Comparison of ENCODE assay signal across 9 cellular contexts in genomic region chr15:44193651-44194396, GRCh38. TPM values are rescaled to one million over a fixed set of nuclear protein-coding genes. Genes with fewer than 3 reads are reported as not detected.
DNase-seq lines count a peak whose midpoint lies in the region; ATAC-seq, FAIRE-seq and TF ChIP-seq lines count a peak whose summit lies in the region.
"Had no signal": no experiment of that assay in that cellular context is flagged by ENCODE, and none has a peak within 500 bp of the region (broad histone marks: within the 10 kb centered on the region; RNA-seq: fewer than 3 reads in every experiment).

No MANE protein-coding gene starts in this region.

- H3K4me1 ChIP-seq in HepG2 (ENCODE audit: insufficient read depth, low read length) (peaks cover 24% of the 10 kb centered on the region), right lobe of liver (peaks cover 0 to 13% (median 3%) of the 10 kb centered on the region in 4 donors), ectodermal cell (ENCODE audit: control insufficient read depth, insufficient read depth, low read length) (no peaks in the 10 kb centered on the region), OCI-LY7 (ENCODE audit: insufficient read depth, low read length, poor library complexity, severe bottlenecking) (peaks cover 3% of the 10 kb centered on the region)

- no peak for ATAC-seq in HepG2
- no peak for ATAC-seq in right lobe of liver

- no peaks in the 10 kb centered on the region for H3K9me3 ChIP-seq in HepG2 (ENCODE audit: low read length)
- H3K9me3 ChIP-seq in right lobe of liver: no peaks in the 10 kb centered on the region
- H3K9me3 ChIP-seq in ectodermal cell (ENCODE audit: control insufficient read depth, low read length): no peaks in the 10 kb centered on the region
- no peaks in the 10 kb centered on the region for H3K9me3 ChIP-seq in OCI-LY7 (ENCODE audit: low read length)

- BruUV-seq in HepG2 (replicated peaks; lab: Mats Ljungman, UMichigan) (TSS peak; percentile 68), OCI-LY7 (replicated peaks; lab: Mats Ljungman, UMichigan) (no TSS peak)

- intact Hi-C loops in HepG2 (cut with micrococcal nuclease; ENCODE audit: unreplicated experiment) (no loop called here), right lobe of liver (cut with DNase I) (no loop called here), OCI-LY7 (cut with micrococcal nuclease; ENCODE audit: unreplicated experiment) (no loop called here)

- TF ChIP-seq CTCF in HepG2 (CRISPR knock-in tag; IDR thresholded peaks at IDR 0.05): no peak
- no peak for TF ChIP-seq CTCF in right lobe of liver (IDR thresholded peaks at IDR 0.05)
- TF ChIP-seq CTCF in OCI-LY7 (conservative IDR thresholded peaks at IDR 0.05; ENCODE audit: low read length): no peak

- H2AFZ ChIP-seq in HepG2 (ENCODE audit: low read length) (no peak overlapping the region), OCI-LY7 (ENCODE audit: low read length) (no peak overlapping the region)

- H3K27ac ChIP-seq in HepG2 (ENCODE audit: extremely low read length, insufficient read depth, low read length) (no peak overlapping the region), right lobe of liver (no peak overlapping the region), ectodermal cell (ENCODE audit: insufficient read depth, low read depth, low read length, poor library complexity, severe bottlenecking) (no peak overlapping the region), OCI-LY7 (ENCODE audit: low read depth, low read length, poor library complexity, severe bottlenecking) (no peak overlapping the region)

- H3K79me2 ChIP-seq in HepG2 (ENCODE audit: insufficient read depth, low read length) (no peaks in the 10 kb centered on the region), OCI-LY7 (ENCODE audit: insufficient read depth, low read depth, low read length) (no peaks in the 10 kb centered on the region)

- POLR2A ChIA-PET in HepG2 (lab: Yijun Ruan, JAX): no interaction called here
- POLR2A ChIA-PET in OCI-LY7 (lab: Charles Lee): no interaction called here

- no peak overlapping the region for H3K9ac ChIP-seq in HepG2 (ENCODE audit: insufficient read depth, low read depth, low read length)

- H4K20me1 ChIP-seq in HepG2 (ENCODE audit: insufficient read depth, low read length): no peaks in the 10 kb centered on the region
- no peaks in the 10 kb centered on the region for H4K20me1 ChIP-seq in OCI-LY7 (ENCODE audit: insufficient read depth, low read length)

- no peaks in the 10 kb centered on the region for H3K9me2 ChIP-seq in OCI-LY7 (ENCODE audit: insufficient read depth, low read length)

- TF ChIP-seq POLR2A in HepG2 (IDR thresholded peaks at IDR 0.05; ENCODE audit: insufficient read depth in 1 of 2, low read depth in 2 of 2, low read length in 2 of 2) (no peak), right lobe of liver (IDR thresholded peaks at IDR 0.05) (no peak)

- H3K27me3 ChIP-seq in HepG2 (ENCODE audit: control insufficient read depth in 1 of 2, insufficient read depth in 2 of 2, low read length in 2 of 2): peaks cover 0 to 18% of the 10 kb centered on the region in 2 experiments; a peak in 2 of 5 replicates
- peaks cover 0 to 32% of the 10 kb centered on the region in 2 donors for H3K27me3 ChIP-seq in right lobe of liver
- peaks cover 37% of the 10 kb centered on the region for H3K27me3 ChIP-seq in ectodermal cell (ENCODE audit: control insufficient read depth, insufficient read depth, low read length, poor library complexity, severe bottlenecking)

- H3K4me2 ChIP-seq in HepG2 (ENCODE audit: low read depth, low read length): peak overlapping the region; percentile 75; the same call in 1 of the 2 replicates
- no peak overlapping the region for H3K4me2 ChIP-seq in OCI-LY7 (ENCODE audit: low read length)

- TF ChIP-seq EP300 in HepG2 (IDR thresholded peaks at IDR 0.05; ENCODE audit: low read depth in 2 of 2, low read length in 2 of 2): no peak
- no peak for TF ChIP-seq EP300 in HepG2 (CRISPR knock-in tag; IDR thresholded peaks at IDR 0.05; ENCODE audit: borderline replicate concordance)

- in situ Hi-C loops in HepG2 (cut with HindIII; ENCODE audit: extremely low pct_ligation_motif_present, low pct_unique_long_range_greater_than_20kb): no loop called here

- FAIRE-seq in HepG2 (lab: Jason Lieb, UNC) (no peak), RCC 7860 (lab: Jason Lieb, UNC) (no peak)
- FAIRE-seq: endometrium had no signal

- peak overlapping the region; percentile 15 to 72 (median 27); a peak in 3 of 6 replicates for H3K4me3 ChIP-seq in HepG2 (replicated peaks in 1 of 3; ENCODE audit: insufficient read depth in 1 of 3, low read depth in 2 of 3, low read length in 3 of 3)
- H3K4me3 ChIP-seq in right lobe of liver: no peak overlapping the region
- peak overlapping the region; percentile 68 for H3K4me3 ChIP-seq in ectodermal cell (ENCODE audit: insufficient read depth, low read depth, low read length)
- no peak overlapping the region for H3K4me3 ChIP-seq in OCI-LY7 (ENCODE audit: low read depth, low read length, poor library complexity, severe bottlenecking)

- whole genome bisulfite sequencing in HepG2 (ENCODE audit: low lambda C conversion rate): 31% methylated on average over 22 of the region's 22 CpGs
- WGBS in right lobe of liver (ENCODE audit: insufficient coverage, low coverage, low lambda C conversion rate, missing lambda C conversion rate): 5% methylated on average over 22 of the region's 22 CpGs
- 3 to 4% methylated on average over 22 of the region's 22 CpGs for WGBS in ectodermal cell, 2 experiments

- no peak for TF ChIP-seq RAD21 in HepG2 (CRISPR knock-in tag; IDR thresholded peaks at IDR 0.05)

- H3K36me3 ChIP-seq in HepG2 (replicated peaks in 1 of 2; ENCODE audit: control insufficient read depth in 1 of 2, insufficient read depth in 2 of 2, low read length in 2 of 2): no peaks in the 10 kb centered on the region
- no peaks in the 10 kb centered on the region for H3K36me3 ChIP-seq in right lobe of liver
- H3K36me3 ChIP-seq in ectodermal cell (ENCODE audit: control insufficient read depth, insufficient read depth, low read length): no peaks in the 10 kb centered on the region
- H3K36me3 ChIP-seq in OCI-LY7 (ENCODE audit: insufficient read depth, low read length): no peaks in the 10 kb centered on the region

- DNase-seq in HepG2 (ENCODE audit: low spot score): no peak
- no peak for DNase-seq in right lobe of liver
- peak; percentile 26 for DNase-seq in RCC 7860 (ENCODE audit: low spot score)
- peak; percentile 8 for DNase-seq in myocyte (ENCODE audit: low read depth)
- no peak for DNase-seq in CD1c-positive myeloid dendritic cell (ENCODE audit: extremely low spot score)
- DNase-seq in OCI-LY7 (ENCODE audit: low spot score): no peak
- no peak for DNase-seq in T1000 (lab: John Stamatoyannopoulos, UW)

- CTCF ChIA-PET in HepG2 (lab: Yijun Ruan, JAX; ENCODE audit: low intra/inter-chr PET ratio, low total read pairs): no interaction called here
- CTCF ChIA-PET in OCI-LY7 (lab: Charles Lee; ENCODE audit: unreplicated experiment): no interaction called here

TF ChIP-seq in HepG2, 621 proteins besides CTCF, POLR2A, EP300 and RAD21:
- peak; percentile 90 to 96 for TF ChIP-seq MAFK (conservative IDR thresholded peaks at IDR 0.05 in 1 of 2, IDR thresholded peaks at IDR 0.05 in 1 of 2; ENCODE audit: low read length in 2 of 2)
- TF ChIP-seq MAFF (IDR thresholded peaks at IDR 0.05; ENCODE audit: low read depth, low read length): peak; percentile 94
- TF ChIP-seq ZSCAN9 (CRISPR knock-in tag; IDR thresholded peaks at IDR 0.05; ENCODE audit: borderline replicate concordance): no peak

RNA-seq across cellular contexts. Expression of gene FRMD5, which starts 1.2 kb away (rescaled TPM):
- total RNA-seq in HepG2 (2016; rRNA removed; fragmentation: Illumina TruSeq; extraction: Trizol) (0.93 and 1.00 TPM in 2 replicates), right lobe of liver (not detected), myocyte (2.2 TPM in 2 replicates), OCI-LY7 (2022) (not detected in 2 replicates)
- total RNA-seq in HepG2 (2016; cell fraction: cytosol; rRNA removed; fragmentation: Illumina TruSeq; extraction: Trizol; ENCODE audit: low read depth): 0.30 and 0.53 TPM in 2 replicates
- total RNA-seq in HepG2 (2016; cell fraction: insoluble cytoplasmic fraction; rRNA removed; fragmentation: Illumina TruSeq; extraction: Trizol): 1.00 and 1.2 TPM in 2 replicates
- 0.53 and 0.93 TPM in 2 replicates for total RNA-seq in HepG2 (2016; cell fraction: membrane; rRNA removed; fragmentation: Illumina TruSeq; extraction: Trizol)
- 1.1 and 1.7 TPM in 2 replicates for total RNA-seq in HepG2 (2016; cell fraction: nucleus; rRNA removed; fragmentation: Illumina TruSeq; extraction: Trizol)
- polyA plus RNA-seq in HepG2 (2011; rRNA removed): 1.5 and 1.8 TPM in 2 replicates
- polyA plus RNA-seq in HepG2 (2011; cell fraction: cytosol; rRNA removed): 1.3 and 1.4 TPM in 2 replicates
- polyA plus RNA-seq in HepG2 (2011; cell fraction: nucleus; rRNA removed): 2.4 and 2.5 TPM in 2 replicates
- 0.36 and 0.67 TPM in 2 replicates for polyA plus RNA-seq in HepG2 (2012)
- 0.14 and 0.16 TPM in 2 replicates for polyA plus RNA-seq in HepG2 (2016; cell fraction: cytosol; fragmentation: Illumina TruSeq; extraction: Trizol; ENCODE audit: low read depth)
- polyA plus RNA-seq in HepG2 (2016; cell fraction: insoluble cytoplasmic fraction; fragmentation: Illumina TruSeq; extraction: Trizol; ENCODE audit: low read depth): 0.88 and 1.3 TPM in 2 replicates
- polyA plus RNA-seq in HepG2 (2016; cell fraction: membrane; fragmentation: Illumina TruSeq; extraction: Trizol; ENCODE audit: low read depth): 0.37 and 0.39 TPM in 2 replicates
- 1.9 and 2.7 TPM in 2 replicates for polyA plus RNA-seq in HepG2 (2016; cell fraction: nucleus; fragmentation: Illumina TruSeq; extraction: Trizol; ENCODE audit: insufficient read depth, low read depth)
- polyA minus RNA-seq in HepG2 (2011; rRNA and poly(A)+ RNA removed; ENCODE audit: low replicate concordance): 4.3 and 5.0 TPM in 2 replicates
- 1.1 and 1.3 TPM in 2 replicates for polyA minus RNA-seq in HepG2 (2011; cell fraction: cytosol; rRNA and poly(A)+ RNA removed)
- 3.0 and 3.7 TPM in 2 replicates for polyA minus RNA-seq in HepG2 (2011; cell fraction: nucleus; rRNA and poly(A)+ RNA removed)
- 6.8 TPM for polyA plus RNA-seq in ectodermal cell (2013, experiment 1 of 4)
- 8.1 TPM for polyA plus RNA-seq in ectodermal cell (2013, experiment 2 of 4)
- 6.9 TPM for polyA plus RNA-seq in ectodermal cell (2013, experiment 3 of 4)
- polyA plus RNA-seq in ectodermal cell (2013, experiment 4 of 4): 6.1 TPM
- polyA plus RNA-seq in myocyte (2012): 1.3 TPM
- total RNA-seq in OCI-LY7 (2014; rRNA removed; shearing (Covaris generic)): not detected in 2 replicates

Comparison
In these comparisons a context has a peak if more than half of its experiments do, and no peak if none do; other contexts are left out.
1. H3K4me3 ChIP-seq: peak in HepG2 (3 of 3) and ectodermal cell (single experiment); none in right lobe of liver (0 of 3) and OCI-LY7 (single experiment).
2. DNase-seq: peak in RCC 7860 (single experiment) and myocyte (single experiment); none in HepG2 (single experiment), right lobe of liver (0 of 3), CD1c-positive myeloid dendritic cell (single experiment), OCI-LY7 (single experiment) and T1000 (single experiment).